17 cellular contexts compared by ENCODE assay signal in the genomic region with DNA sequence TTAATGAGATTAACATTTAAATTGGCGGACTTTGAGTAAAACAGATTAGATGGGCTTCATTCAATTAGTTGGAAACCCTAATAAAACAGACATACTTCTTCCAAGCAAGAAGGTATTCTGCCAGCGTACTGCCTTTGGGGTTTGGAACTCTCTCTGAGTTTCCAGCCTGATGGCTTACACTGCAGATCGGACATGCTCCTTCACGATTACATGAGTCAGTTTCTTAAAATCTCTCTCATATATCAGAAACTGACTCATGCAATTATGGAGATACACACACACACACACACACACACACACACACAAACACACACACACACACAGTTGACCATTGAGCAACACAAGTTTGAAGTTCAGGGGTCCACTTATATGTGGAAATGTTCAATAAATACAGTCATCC.
DNase-seq lines count a peak whose midpoint lies in the region; TF ChIP-seq lines count a peak whose summit lies in the region.
"Had no signal": no experiment of that assay in that cellular context is flagged by ENCODE, and none has a peak within 500 bp of the region (broad histone marks: within the 10 kb centered on the region; RNA-seq: fewer than 3 reads in every experiment).

No MANE protein-coding gene starts in this region.

- TF ChIP-seq CTCF in mammary epithelial cell (conservative IDR thresholded peaks at IDR 0.05 in 1 of 2, IDR thresholded peaks at IDR 0.05 in 1 of 2; ENCODE audit: extremely low read depth in 1 of 2, insufficient read depth in 1 of 2, low read depth in 1 of 2, low read length in 2 of 2), result no peak
- no peak for TF ChIP-seq CTCF in MCF 10A (IDR thresholded peaks at IDR 0.05; ENCODE audit: unreplicated experiment)
- no peak for TF ChIP-seq CTCF in epithelial cell of esophagus (IDR thresholded peaks at IDR 0.05; ENCODE audit: insufficient read depth, low read depth, low read length, missing control alignments)
- no peak for TF ChIP-seq CTCF in GM13976 (IDR thresholded peaks at IDR 0.05; ENCODE audit: borderline replicate concordance, control extremely low read depth, extremely low read depth, insufficient read depth, missing control alignments)

- H3K36me3 ChIP-seq in mammary epithelial cell (ENCODE audit: insufficient read depth, low read length), result no peaks in the 10 kb centered on the region
- H3K36me3 ChIP-seq: BLaER1 treated with 17β-estradiol and CSF1 and Interleukin-3, amounts not matched to agents 10 nM and 100 nM had no signal

- no TSS peak for BruUV-seq in mammary epithelial cell (replicated peaks; lab: Mats Ljungman, UMichigan)
- BruUV-seq in MCF 10A (replicated peaks; lab: Mats Ljungman, UMichigan), result no TSS peak

- no peak overlapping the region for H3K27ac Mint-ChIP-seq in MCF 10A (ENCODE audit: low read depth, unreplicated experiment)
- H3K27ac Mint-ChIP-seq: B cell; CD4-positive, alpha-beta T cell; CD8-positive, alpha-beta T cell had no signal

- H3K4me1 Mint-ChIP-seq in MCF 10A (ENCODE audit: insufficient read depth, unreplicated experiment), result peaks cover 6% of the 10 kb centered on the region
- H3K4me1 Mint-ChIP-seq: B cell had no signal

- H3K4me1 ChIP-seq in mammary epithelial cell (ENCODE audit: insufficient read depth, low read length), result no peaks in the 10 kb centered on the region
- H3K4me1 ChIP-seq: A549; BLaER1 treated with 17β-estradiol and CSF1 and Interleukin-3, amounts not matched to agents 10 nM and 100 nM; Caco-2 had no signal

- H3K4me3 ChIP-seq in mammary epithelial cell (replicated peaks in 1 of 3; ENCODE audit: insufficient read depth in 1 of 3, low read depth in 2 of 3, low read length in 3 of 3) (no peak overlapping the region), epithelial cell of esophagus (ENCODE audit: low read length) (no peak overlapping the region)
- H3K4me3 ChIP-seq: A549; BLaER1 treated with 17β-estradiol and CSF1 and Interleukin-3, amounts not matched to agents 10 nM and 100 nM had no signal

- H4K20me1 ChIP-seq in mammary epithelial cell (ENCODE audit: insufficient read depth, low read length), result no peaks in the 10 kb centered on the region
- H4K20me1 ChIP-seq: BLaER1 treated with 17β-estradiol and CSF1 and Interleukin-3, amounts not matched to agents 10 nM and 100 nM had no signal

- 54% methylated on average over 4 of the region's 4 CpGs for WGBS in mammary epithelial cell (ENCODE audit: low coverage, missing lambda C conversion rate)

- POLR2A ChIA-PET in MCF 10A (lab: Yijun Ruan, JAX), result no interaction called here

- H2AFZ ChIP-seq in mammary epithelial cell (ENCODE audit: low read depth, low read length), result no peak overlapping the region

- no peak overlapping the region for H3K4me2 ChIP-seq in mammary epithelial cell (ENCODE audit: insufficient read depth, low read depth, low read length)
- H3K4me2 ChIP-seq: A549; BLaER1 treated with 17β-estradiol and CSF1 and Interleukin-3, amounts not matched to agents 10 nM and 100 nM had no signal

- CTCF ChIA-PET in mammary epithelial cell (lab: Charles Lee; ENCODE audit: low non-redundant PET), result no interaction called here
- CTCF ChIA-PET in MCF 10A (lab: Yijun Ruan, JAX), result no interaction called here

- dilution Hi-C loops in mammary epithelial cell (cut with HindIII; ENCODE audit: low sequenced_read_pairs), result no loop called here

- no peaks in the 10 kb centered on the region for H3K27me3 Mint-ChIP-seq in MCF 10A (ENCODE audit: insufficient read depth, unreplicated experiment)
- H3K27me3 Mint-ChIP-seq: B cell; CD4-positive, alpha-beta T cell had no signal

- H3K36me3 Mint-ChIP-seq in MCF 10A (ENCODE audit: insufficient read depth, unreplicated experiment), result no peaks in the 10 kb centered on the region
- H3K36me3 Mint-ChIP-seq: CD8-positive, alpha-beta T cell had no signal

- H3K27ac ChIP-seq in mammary epithelial cell (ENCODE audit: insufficient read depth, low read depth, low read length), result no peak overlapping the region
- H3K27ac ChIP-seq: 22Rv1; A549; BLaER1 treated with 17β-estradiol and CSF1 and Interleukin-3, amounts not matched to agents 10 nM and 100 nM; C4-2B had no signal

- H3K9me3 Mint-ChIP-seq in MCF 10A (ENCODE audit: unreplicated experiment), result no peaks in the 10 kb centered on the region

- H3K9ac ChIP-seq in mammary epithelial cell (ENCODE audit: insufficient read depth, low read length), result no peak overlapping the region
- H3K9ac ChIP-seq: BLaER1 treated with 17β-estradiol and CSF1 and Interleukin-3, amounts not matched to agents 10 nM and 100 nM had no signal

- no peaks in the 10 kb centered on the region for H3K27me3 ChIP-seq in mammary epithelial cell (ENCODE audit: insufficient read depth, low read length)
- H3K27me3 ChIP-seq: BLaER1 treated with 17β-estradiol and CSF1 and Interleukin-3, amounts not matched to agents 10 nM and 100 nM had no signal

- no peaks in the 10 kb centered on the region for H3K79me2 ChIP-seq in mammary epithelial cell (ENCODE audit: insufficient read depth, low read length)

- intact Hi-C loops in mammary epithelial cell (cut with micrococcal nuclease) (no loop called here), MCF 10A (cut with micrococcal nuclease) (no loop called here)

- DNase-seq in mammary epithelial cell (peak; percentile 1), MCF 10A (ENCODE audit: unreplicated experiment) (no peak), epithelial cell of esophagus (ENCODE audit: low read depth) (peak; percentile 22), GM13976 (ENCODE audit: low spot score) (no peak), NCI-H2107 treated with DMSO at 0.1 percent for 48 hours (lab: John Stamatoyannopoulos, UW; ENCODE audit: unreplicated experiment) (no peak)
- DNase-seq: AML-193; Caco-2; Calu3; CD4-positive, alpha-beta T cell; CD8-positive, alpha-beta T cell; DMS79 treated with DMSO at 0.1 percent for 48 hours; GF-D8 had no signal

- in situ Hi-C loops in mammary epithelial cell (cut with MboI; ENCODE audit: low sequenced_read_pairs in 2 of 2), result no loop called here
- in situ Hi-C loops in GM13976 (cut with MboI; ENCODE audit: low sequenced_read_pairs, unreplicated experiment), result no loop called here

- no peak overlapping the region for H3K4me3 Mint-ChIP-seq in MCF 10A (ENCODE audit: unreplicated experiment)
- H3K4me3 Mint-ChIP-seq: B cell; CD4-positive, alpha-beta T cell; CD8-positive, alpha-beta T cell had no signal

- H3K9me3 ChIP-seq in mammary epithelial cell (replicated peaks; ENCODE audit: insufficient read depth, low read length), result peaks cover 2% of the 10 kb centered on the region
- H3K9me3 ChIP-seq: A549; BLaER1 treated with 17β-estradiol and CSF1 and Interleukin-3, amounts not matched to agents 10 nM and 100 nM; Caco-2 had no signal

Comparison
In these comparisons a context has a peak if more than half of its experiments do, and no peak if none do; other contexts are left out.
1. DNase-seq: peak in mammary epithelial cell (single experiment) and epithelial cell of esophagus (single experiment); none in MCF 10A (single experiment), GM13976 (single experiment) and NCI-H2107 treated with DMSO at 0.1 percent for 48 hours (single experiment).